ENCODE assay signal across 18 cellular contexts in genomic region chr4:8641931-8642650, GRCh38. TPM values are rescaled to one million over a fixed set of nuclear protein-coding genes. Genes with fewer than 3 reads are reported as not detected.
DNase-seq lines count a peak whose midpoint lies in the region; ATAC-seq and TF ChIP-seq lines count a peak whose summit lies in the region.
"Had no signal": no experiment of that assay in that cellular context is flagged by ENCODE, and none has a peak within 500 bp of the region (broad histone marks: within the 10 kb centered on the region; RNA-seq: fewer than 3 reads in every experiment).

No MANE protein-coding gene starts in this region.

- H3K27ac Mint-ChIP-seq in WTC11, result no peak overlapping the region
- no peak overlapping the region for H3K27ac Mint-ChIP-seq in glutamatergic neuron (ENCODE audit: unreplicated experiment)
- H3K27ac Mint-ChIP-seq: HFFc6 had no signal

- ATAC-seq in left cardiac atrium (no peak), WTC11 (no peak), GM18498 (IDR thresholded peaks at IDR 0.05; ENCODE audit: unreplicated experiment) (no peak)
- ATAC-seq: HepG2 had no signal

- CTCF ChIA-PET in WTC11 (lab: Charles Lee), result interaction anchor here (1.5 to 2.0 kb wide), 2 partner anchors 46 to 245 kb away, joined by 5 to 6 read pairs; no protein-coding TSS in a partner anchor

- H3K36me3 ChIP-seq in spleen, result no peaks in the 10 kb centered on the region

- no peak overlapping the region for H3K4me3 ChIP-seq in spleen

- WGBS in spleen, 5 donors, result 77 to 86% (median 80%) methylated on average over 15 to 16 of the region's 16 CpGs

- no peak overlapping the region for H3K4me3 Mint-ChIP-seq in WTC11
- no peak overlapping the region for H3K4me3 Mint-ChIP-seq in glutamatergic neuron (ENCODE audit: unreplicated experiment)
- H3K4me3 Mint-ChIP-seq: HFFc6 had no signal

- no peaks in the 10 kb centered on the region for H3K4me1 Mint-ChIP-seq in WTC11
- peaks cover 2% of the 10 kb centered on the region for H3K4me1 Mint-ChIP-seq in glutamatergic neuron (ENCODE audit: low read depth, unreplicated experiment)

- no peaks in the 10 kb centered on the region for H3K36me3 Mint-ChIP-seq in WTC11
- H3K36me3 Mint-ChIP-seq in glutamatergic neuron (ENCODE audit: unreplicated experiment), result no peaks in the 10 kb centered on the region

- no peak overlapping the region for H3K27ac ChIP-seq in spleen
- H3K27ac ChIP-seq: C4-2B had no signal

- H3K27me3 Mint-ChIP-seq in WTC11 (ENCODE audit: low read depth), result peaks cover 6% of the 10 kb centered on the region; the same call in 1 of the 2 replicates
- H3K27me3 Mint-ChIP-seq in glutamatergic neuron (ENCODE audit: unreplicated experiment), result peaks cover 16% of the 10 kb centered on the region

- peaks cover 0 to 37% (median 0%) of the 10 kb centered on the region in 7 donors for H3K27me3 ChIP-seq in spleen (replicated peaks in 1 of 7)

- DNase-seq in cardiac septum (ENCODE audit: low spot score), result peak; percentile 59
- DNase-seq in left cardiac atrium, result no peak
- DNase-seq in WTC11 (ENCODE audit: low spot score), result peak; percentile 6
- peak; percentile 7 for DNase-seq in myocyte (ENCODE audit: low read depth)
- peak; percentile 58 for DNase-seq in spleen
- DNase-seq in NCI-H146 treated with DMSO at 0.1 percent for 48 hours (lab: John Stamatoyannopoulos, UW; ENCODE audit: unreplicated experiment), result no peak
- DNase-seq in glutamatergic neuron, result no peak
- DNase-seq: GF-D8, HFFc6, KG1, NCI-H1048, NCI-H1694, NCI-H2227 treated with DMSO at 0.1 percent for 48 hours, NCI-H524, SHP77 treated with DMSO at 0.1 percent for 48 hours had no signal

- TF ChIP-seq POLR2A in spleen (IDR thresholded peaks at IDR 0.05), result no peak

- intact Hi-C loops in cardiac septum (cut with DNase I) (no loop called here), left cardiac atrium (cut with DNase I) (no loop called here), spleen (cut with DNase I; ENCODE audit: low total_unique reads) (no loop called here)

- TF ChIP-seq CTCF in WTC11 (IDR thresholded peaks at IDR 0.05) (no peak), spleen (IDR thresholded peaks at IDR 0.05 in 8 of 11, conservative IDR thresholded peaks at IDR 0.05 in 3 of 11) (no peak), glutamatergic neuron (IDR thresholded peaks at IDR 0.05; ENCODE audit: partially characterized antibody, unreplicated experiment) (no peak)

- H3K9me3 Mint-ChIP-seq in WTC11 (no peaks in the 10 kb centered on the region), glutamatergic neuron (ENCODE audit: unreplicated experiment) (peaks cover 5% of the 10 kb centered on the region)
- H3K9me3 Mint-ChIP-seq: HFFc6 had no signal

- H3K9me3 ChIP-seq in spleen, result no peaks in the 10 kb centered on the region

- no peaks in the 10 kb centered on the region for H3K4me1 ChIP-seq in spleen

- POLR2A ChIA-PET in WTC11 (lab: Charles Lee), result no interaction called here

TF ChIP-seq in WTC11, 78 proteins besides CTCF, POLR2A, EP300 and RAD21:
- TF ChIP-seq NFE2L1 (CRISPR knock-in tag; IDR thresholded peaks at IDR 0.05), result no peak

RNA-seq across cellular contexts. Expression of gene CPZ, which starts 49.5 kb away (rescaled TPM):
- 0.30 TPM for total RNA-seq in cardiac septum
- total RNA-seq in left cardiac atrium, result 1 to 10 TPM; 1.8 to 2.2 TPM
- 22.7 to 26.9 TPM (median 22.8 TPM) in 3 replicates for total RNA-seq in WTC11 (2021)
- total RNA-seq in myocyte, result 22.5 and 31.3 TPM in 2 replicates
- 30.6 TPM for polyA plus RNA-seq in myocyte (2012)
- total RNA-seq in spleen, result 1 to 10 TPM in 3 of 7 donors, under 1 TPM in 3, not detected in 1; 0.57 to 8.5 (median 1.2) TPM
- under 1 TPM; 0.11 to 0.96 (median 0.73) TPM for polyA plus RNA-seq in spleen
- total RNA-seq in glutamatergic neuron (ENCODE audit: unreplicated experiment), result 0.27 TPM

Comparison
In these comparisons a context has a peak if more than half of its experiments do, and no peak if none do; other contexts are left out.
1. DNase-seq: peak in cardiac septum (single experiment), WTC11 (single experiment), myocyte (single experiment) and spleen (single experiment); none in left cardiac atrium (single experiment), NCI-H146 treated with DMSO at 0.1 percent for 48 hours (single experiment) and glutamatergic neuron (single experiment).